In the genomic region with DNA sequence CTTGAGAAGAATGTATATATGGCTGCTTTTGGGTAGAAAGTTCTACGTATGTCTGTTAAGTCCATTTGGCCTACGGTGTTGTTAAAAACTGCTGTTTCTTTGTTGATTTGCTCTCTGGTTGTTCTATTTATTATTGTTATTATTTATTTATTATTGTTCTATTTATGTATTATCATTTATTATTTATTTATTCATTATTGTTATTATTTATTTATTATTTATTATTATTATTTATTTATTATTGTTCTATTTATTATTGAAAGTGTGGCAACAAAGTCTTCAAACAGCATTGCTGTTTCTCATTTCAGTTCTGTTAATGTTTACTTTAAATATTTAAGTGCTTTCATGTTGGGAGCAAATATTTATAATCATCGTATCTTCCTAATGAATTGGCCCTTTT, we compare ENCODE assay signal across 34 cellular contexts.
"Had no signal": no experiment of that assay in that cellular context is flagged by ENCODE, and none has a peak within 500 bp of the region (broad histone marks: within the 10 kb centered on the region; RNA-seq: fewer than 3 reads in every experiment).

No MANE protein-coding gene starts in this region.

- FAIRE-seq: bronchial epithelial cell had no signal

- ATAC-seq: activated CD8-positive, alpha-beta T cell treated with anti-CD3 and anti-CD28 coated beads for 36 hours; activated naive CD8-positive, alpha-beta T cell treated with anti-CD3 and anti-CD28 coated beads, Interleukin-2, amount 50 U/mL, for 24 hours; PC-3; Right ventricle myocardium inferior; SK-N-SH treated with all-trans-retinoic acid at 6 μM for 48 hours had no signal

- H3K4me3 ChIP-seq: MG63, Peyer's patch had no signal

- H3K9me3 ChIP-seq: MG63, Peyer's patch had no signal

- H3K4me1 ChIP-seq: Peyer's patch had no signal

- H3K36me3 ChIP-seq: MG63, WERI-Rb-1 had no signal

- H3K27me3 ChIP-seq: MG63, Peyer's patch had no signal

- DNase-seq: activated CD4-positive, alpha-beta T cell treated with anti-CD3 and anti-CD28 coated beads, Interleukin-2, amount 10 ng/mL, durations not matched to agents 24 days and 14 days; activated CD4-positive, alpha-beta T cell treated with anti-CD3 and anti-CD28 coated beads, Interleukin-2, amount 50 U/mL, for 4 hours; activated CD8-positive, alpha-beta T cell treated with anti-CD3 and anti-CD28 coated beads for 36 hours; activated naive CD4-positive, alpha-beta T cell treated with anti-CD3 and anti-CD28 coated beads, Interleukin-2, amount 10 ng/mL, durations not matched to agents 7 days and 5 days; activated naive CD8-positive, alpha-beta T cell treated with anti-CD3 and anti-CD28 coated beads, Interleukin-2, amount 50 U/mL, for 24 hours; activated T-cell treated with anti-CD3 and anti-CD28 coated beads, Interleukin-2, amount 50 U/mL, for 24 hours; anterior cingulate cortex; caudate nucleus; Kasumi-1; KG1; MG63; NCI-H1048; NCI-H1105 treated with DMSO at 0.1 percent for 48 hours; NCI-H1436; NCI-H1694; NCI-H1930; NCI-H2081 treated with DMSO at 0.1 percent for 48 hours; NCI-H226; NCI-H446 treated with DMSO at 0.1 percent for 48 hours; NCI-H524; NCI-H69; NCI-H82; PC-3; Peyer's patch; SIG-M5; SW 1271; T-helper 1 cell; T-helper 2 cell; T-helper 9 cell; WERI-Rb-1 had no signal

- H3K27ac ChIP-seq: Peyer's patch, RWPE1, WERI-Rb-1 had no signal
